ENCODE assay signal across 17 cellular contexts in genomic region chr2:201949036-201950012, GRCh38.
DNase-seq lines count a peak whose midpoint lies in the region; TF ChIP-seq lines count a peak whose summit lies in the region.
"Had no signal": no experiment of that assay in that cellular context is flagged by ENCODE, and none has a peak within 500 bp of the region (broad histone marks: within the 10 kb centered on the region; RNA-seq: fewer than 3 reads in every experiment).

No MANE protein-coding gene starts in this region.

- 39% methylated on average over 24 of the region's 24 CpGs for WGBS in hepatocyte (ENCODE audit: low lambda C conversion rate, missing lambda C conversion rate)

- peak overlapping the region; percentile 21 for H3K4me2 ChIP-seq in hepatocyte
- H3K4me2 ChIP-seq in parathyroid adenoma (ENCODE audit: low read length), result peak overlapping the region; percentile 52

- H3K79me2 ChIP-seq in hepatocyte (no peaks in the 10 kb centered on the region), parathyroid adenoma (no peaks in the 10 kb centered on the region)

- in situ Hi-C loops in HAP-1 (cut with MboI; ENCODE audit: low sequenced_read_pairs), result no loop called here

- TF ChIP-seq CTCF in hepatocyte (IDR thresholded peaks at IDR 0.05; ENCODE audit: poor library complexity) (no peak), parathyroid adenoma (IDR thresholded peaks at IDR 0.05) (no peak)

- no peak overlapping the region for H3K27ac ChIP-seq in hepatocyte
- peak overlapping the region; percentile 66 for H3K27ac ChIP-seq in parathyroid adenoma

- no peaks in the 10 kb centered on the region for H3K27me3 ChIP-seq in HAP-1 (ENCODE audit: low read depth)
- no peaks in the 10 kb centered on the region for H3K27me3 ChIP-seq in NT2/D1 (ENCODE audit: insufficient read depth, insufficient read length)
- no peaks in the 10 kb centered on the region for H3K27me3 ChIP-seq in hepatocyte
- H3K27me3 ChIP-seq in parathyroid adenoma (ENCODE audit: control insufficient read depth, insufficient read depth, low read length), result no peaks in the 10 kb centered on the region

- no peaks in the 10 kb centered on the region for H3K9me3 ChIP-seq in HAP-1
- H3K9me3 ChIP-seq in NT2/D1 (ENCODE audit: insufficient read depth, low read length), result no peaks in the 10 kb centered on the region
- H3K9me3 ChIP-seq in hepatocyte (ENCODE audit: low read depth), result no peaks in the 10 kb centered on the region
- H3K9me3 ChIP-seq in parathyroid adenoma (ENCODE audit: control insufficient read depth, low read length), result no peaks in the 10 kb centered on the region

- H3K4me3 ChIP-seq in HAP-1 (no peak overlapping the region), NT2/D1 (ENCODE audit: insufficient read length, low read depth) (no peak overlapping the region), hepatocyte (no peak overlapping the region), parathyroid adenoma (ENCODE audit: low read depth, low read length) (no peak overlapping the region)

- H2AFZ ChIP-seq in hepatocyte, result peak overlapping the region; percentile 23
- peak overlapping the region; percentile 82 for H2AFZ ChIP-seq in parathyroid adenoma

- H3K9me2 ChIP-seq in hepatocyte (replicated peaks; ENCODE audit: insufficient read depth), result no peaks in the 10 kb centered on the region

- H3K9ac ChIP-seq in NT2/D1 (ENCODE audit: insufficient read length, low read depth) (peak overlapping the region; percentile 43), parathyroid adenoma (no peak overlapping the region)

- peak; percentile 77 to 87 for DNase-seq in HAP-1 (ENCODE audit: low spot score in 2 of 2)
- peak; percentile 76 for DNase-seq in NT2/D1 (ENCODE audit: low read depth, low spot score)
- DNase-seq in hepatocyte (ENCODE audit: low spot score), result no peak
- no peak for DNase-seq in NCI-H128 (lab: John Stamatoyannopoulos, UW; ENCODE audit: unreplicated experiment)
- no peak for DNase-seq in stimulated activated CD8-positive, alpha-beta memory T cell treated with anti-CD3 and anti-CD28 coated beads, Interleukin-4, amount 100 ng/mL, for 48 hours
- DNase-seq in activated CD4-positive, alpha-beta T cell treated with anti-CD3 and anti-CD28 coated beads for 1 hour, result no peak
- DNase-seq: activated CD4-positive, alpha-beta T cell treated with anti-CD3 and anti-CD28 coated beads for 4 hours; activated naive CD4-positive, alpha-beta T cell; AML-193; aorta; DMS153; Karpas-422; NCI-H1092 treated with DMSO at 0.1 percent for 48 hours; NCI-H2171 treated with DMSO at 0.1 percent for 48 hours; SIG-M5; stimulated activated CD4-positive, alpha-beta T cell treated with anti-CD3 and anti-CD28 coated beads, Interleukin-4, amount 100 ng/mL, for 1 hour had no signal

- H3K4me1 ChIP-seq in HAP-1, result peaks cover 22% of the 10 kb centered on the region
- peaks cover 5% of the 10 kb centered on the region for H3K4me1 ChIP-seq in NT2/D1 (ENCODE audit: insufficient read depth, insufficient read length)
- H3K4me1 ChIP-seq in hepatocyte (ENCODE audit: insufficient read depth), result peaks cover 8% of the 10 kb centered on the region
- H3K4me1 ChIP-seq in parathyroid adenoma, result peaks cover 26% of the 10 kb centered on the region

- H3K36me3 ChIP-seq in HAP-1 (replicated peaks) (no peaks in the 10 kb centered on the region), NT2/D1 (ENCODE audit: insufficient read depth, insufficient read length, low read length) (no peaks in the 10 kb centered on the region), hepatocyte (replicated peaks; ENCODE audit: insufficient read depth, low read depth) (no peaks in the 10 kb centered on the region), parathyroid adenoma (ENCODE audit: control insufficient read depth, insufficient read depth, low read length) (no peaks in the 10 kb centered on the region)

- H4K20me1 ChIP-seq in hepatocyte (ENCODE audit: insufficient read depth, poor library complexity, severe bottlenecking), result no peaks in the 10 kb centered on the region

Comparison
In these comparisons a context has a peak if more than half of its experiments do, and no peak if none do; other contexts are left out.
1. DNase-seq: peak in HAP-1 (2 of 2) and NT2/D1 (single experiment); none in hepatocyte (single experiment), NCI-H128 (single experiment), stimulated activated CD8-positive, alpha-beta memory T cell treated with anti-CD3 and anti-CD28 coated beads, Interleukin-4, amount 100 ng/mL, for 48 hours (single experiment) and activated CD4-positive, alpha-beta T cell treated with anti-CD3 and anti-CD28 coated beads for 1 hour (single experiment).